Comparison of ENCODE assay signal across 1 cellular context in genomic region chr9:109653470-109653869, GRCh38.
TF ChIP-seq lines count a peak whose summit lies in the region.

No MANE protein-coding gene starts in this region.

TF ChIP-seq in A549, 52 proteins besides CTCF, POLR2A, EP300 and RAD21 (continued from another document):
- TF ChIP-seq E2F6 (IDR thresholded peaks at IDR 0.05; ENCODE audit: borderline replicate concordance, low read depth) = no peak
- TF ChIP-seq ESRRA (IDR thresholded peaks at IDR 0.05; ENCODE audit: borderline replicate concordance, low read length) = no peak
- TF ChIP-seq ZSCAN20 (CRISPR knock-in tag; IDR thresholded peaks at IDR 0.05) = no peak
- no peak for TF ChIP-seq HOXB5 (CRISPR knock-in tag; IDR thresholded peaks at IDR 0.05)
- TF ChIP-seq FOSL2 (IDR thresholded peaks at IDR 0.05) = no peak
- TF ChIP-seq FOSL2 (CRISPR knock-in tag; IDR thresholded peaks at IDR 0.05) = no peak
